In the genomic region with DNA sequence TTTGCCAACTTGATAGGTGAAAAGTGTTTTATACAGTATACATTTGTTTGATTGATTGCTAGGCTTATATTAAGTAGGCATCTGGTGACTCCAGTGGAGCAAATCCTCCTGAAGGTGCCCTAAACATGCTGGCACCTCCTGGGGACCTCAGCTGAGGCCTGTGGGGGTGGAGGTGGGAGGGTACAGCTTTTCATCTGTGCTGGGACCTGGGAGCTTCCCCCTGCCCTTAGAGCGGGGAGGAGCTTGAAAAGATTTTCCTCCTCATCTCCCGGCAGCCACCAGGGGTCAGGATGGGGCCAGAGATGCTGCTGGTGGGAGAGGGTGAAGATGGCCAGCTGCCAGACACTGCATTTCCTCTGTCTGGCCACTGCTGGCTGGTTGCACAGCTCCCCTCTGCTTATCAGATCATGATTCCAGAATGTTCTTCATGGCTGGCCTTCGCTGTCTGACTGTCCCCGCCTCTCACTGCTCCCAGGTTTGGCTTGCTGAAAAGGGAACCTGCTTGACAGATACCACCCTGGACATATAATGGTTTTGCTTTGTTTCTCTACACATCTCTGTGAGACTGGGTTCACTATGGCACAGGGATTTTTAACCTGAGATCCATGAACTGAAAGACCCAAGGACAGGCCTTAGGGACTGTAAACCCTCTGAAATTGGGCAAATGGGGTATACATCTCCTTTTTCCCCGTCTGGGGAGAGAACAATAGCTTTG, we compare ENCODE assay signal across 8 cellular contexts. TPM values are rescaled to one million over a fixed set of nuclear protein-coding genes. Genes with fewer than 3 reads are reported as not detected.
DNase-seq lines count a peak whose midpoint lies in the region; ATAC-seq lines count a peak whose summit lies in the region.

No MANE protein-coding gene starts in this region.

- H3K4me3 ChIP-seq in BLaER1 treated with 17β-estradiol and CSF1 and Interleukin-3, amounts not matched to agents 10 nM and 100 nM = no peak overlapping the region

- peak overlapping the region; percentile 17 to 59 (median 42); a peak in 20 of 22 replicates for H3K4me2 ChIP-seq in BLaER1 treated with 17β-estradiol and CSF1 and Interleukin-3, amounts not matched to agents 10 nM and 100 nM

- H3K4me1 ChIP-seq in BLaER1 treated with 17β-estradiol and CSF1 and Interleukin-3, amounts not matched to agents 10 nM and 100 nM = peaks cover 8 to 11% (median 9%) of the 10 kb centered on the region in 10 experiments; a peak in 18 of 20 replicates

- H3K36me3 ChIP-seq in BLaER1 treated with 17β-estradiol and CSF1 and Interleukin-3, amounts not matched to agents 10 nM and 100 nM = no peaks in the 10 kb centered on the region

- no peaks in the 10 kb centered on the region for H4K20me1 ChIP-seq in BLaER1 treated with 17β-estradiol and CSF1 and Interleukin-3, amounts not matched to agents 10 nM and 100 nM

- H3K27ac ChIP-seq in BLaER1 treated with 17β-estradiol and CSF1 and Interleukin-3, amounts not matched to agents 10 nM and 100 nM = no peak overlapping the region

- no peaks in the 10 kb centered on the region for H3K9me3 ChIP-seq in BLaER1 treated with 17β-estradiol and CSF1 and Interleukin-3, amounts not matched to agents 10 nM and 100 nM (replicated peaks in 1 of 11)

- peak; percentile 67 for DNase-seq in NCI-H446 treated with DMSO at 0.1 percent for 48 hours (lab: John Stamatoyannopoulos, UW)
- peak; percentile 68 for DNase-seq in activated CD4-positive, CD25-positive, alpha-beta regulatory T cell treated with anti-CD3 and anti-CD28 coated beads, Interleukin-2, amount 50 U/mL, for 72 hours
- DNase-seq in cerebellar cortex (ENCODE audit: low spot score) = peak; percentile 83
- DNase-seq in left colon = peak; percentile 87 to 95
- peak; percentile 79 to 83 for DNase-seq in stimulated activated CD4-positive, alpha-beta T cell treated with anti-CD3 and anti-CD28 coated beads, Interleukin-2, amount 100 ng/mL, for 48 hours

- no peaks in the 10 kb centered on the region for H3K27me3 ChIP-seq in BLaER1 treated with 17β-estradiol and CSF1 and Interleukin-3, amounts not matched to agents 10 nM and 100 nM

- intact Hi-C loops in left colon (cut with DNase I, micrococcal nuclease) = no loop called here

- peak; percentile 84 for ATAC-seq in GM19324 (IDR thresholded peaks at IDR 0.05; ENCODE audit: low FRiP score, unreplicated experiment)
- ATAC-seq in HG03439 (IDR thresholded peaks at IDR 0.05; ENCODE audit: unreplicated experiment) = peak; percentile 97
- peak; percentile 100 for ATAC-seq in left colon

- peak overlapping the region in 1 of 11 experiments; percentile 15; a peak in 1 of 22 replicates for H3K9ac ChIP-seq in BLaER1 treated with 17β-estradiol and CSF1 and Interleukin-3, amounts not matched to agents 10 nM and 100 nM

RNA-seq across cellular contexts. Expression of gene JPH4, which starts 10.5 kb away (rescaled TPM):
- total RNA-seq in left colon = under 1 TPM; 0.21 to 0.84 TPM

RNA-seq across cellular contexts. Expression of gene AP1G2, which starts 21.4 kb away (rescaled TPM):
- 100 to 1,000 TPM; 159 to 174 TPM for total RNA-seq in left colon

RNA-seq across cellular contexts. Expression of gene THTPA, which starts 33.0 kb away (rescaled TPM):
- total RNA-seq in left colon = 10 to 100 TPM; 15.7 to 16.6 TPM

RNA-seq across cellular contexts. Expression of gene ZFHX2, which starts 37.5 kb away (rescaled TPM):
- 1 to 10 TPM in 1 of 2 donors, under 1 TPM in 1; 0.49 to 1.9 TPM for total RNA-seq in left colon

RNA-seq across cellular contexts. Expression of gene DHRS2, which starts 47.1 kb away (rescaled TPM):
- under 1 TPM; 0.22 to 0.34 TPM for total RNA-seq in left colon
